In the genomic region with DNA sequence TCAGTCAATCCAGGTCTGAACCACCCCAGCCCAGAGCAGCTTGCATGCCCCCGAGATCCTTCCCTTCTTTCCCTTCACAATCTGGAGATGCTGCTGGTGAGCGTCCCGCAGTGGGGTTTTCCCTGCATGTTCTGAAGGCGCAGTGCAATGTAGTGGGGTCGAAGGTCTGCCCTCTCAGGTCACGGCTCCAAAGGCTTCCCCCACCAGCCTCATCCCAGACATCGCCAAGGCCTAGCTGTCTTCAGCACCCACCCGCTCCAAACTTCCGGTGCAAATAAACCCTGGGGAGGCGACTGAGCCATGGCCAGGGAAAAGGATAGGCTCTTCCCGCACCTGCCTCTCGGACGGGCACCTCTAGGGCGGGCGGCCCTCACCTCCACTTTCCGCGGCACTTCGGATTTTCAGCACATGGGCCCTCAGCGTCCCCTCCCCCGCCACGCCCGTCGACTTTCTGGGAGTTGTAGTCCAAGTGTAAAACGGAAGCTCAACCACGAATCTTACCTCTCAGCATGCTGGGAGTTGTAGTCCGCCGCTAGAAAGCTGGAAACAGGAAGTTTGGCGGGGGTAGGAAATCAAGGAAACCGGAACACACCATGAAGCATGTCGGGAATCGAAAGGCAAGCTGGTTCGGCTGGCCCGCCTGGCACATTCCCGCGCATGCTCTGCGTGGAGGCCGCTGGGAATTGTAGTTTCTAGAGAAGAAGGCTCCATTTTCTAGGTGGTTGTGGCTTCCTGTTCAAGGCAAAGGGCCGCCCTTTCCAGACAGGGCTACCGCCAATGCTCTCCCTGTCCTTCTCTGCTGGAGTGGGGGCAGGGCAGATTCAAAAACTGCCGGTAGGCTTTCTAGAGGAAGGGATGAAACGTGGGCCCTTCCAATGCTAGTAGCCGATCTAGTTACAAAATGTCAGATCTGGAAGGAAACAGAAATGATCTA, we compare ENCODE assay signal across 1 cellular context.
TF ChIP-seq lines count a peak whose summit lies in the region.

A gene (minus strand): TSS at position 410 of the 934 bp plus-strand sequence. CDS start 2,384 bp downstream, outside the sequence.

TF ChIP-seq in HepG2, 621 proteins besides CTCF, POLR2A, EP300 and RAD21 (continued from another document):
- TF ChIP-seq, protein P1, sequence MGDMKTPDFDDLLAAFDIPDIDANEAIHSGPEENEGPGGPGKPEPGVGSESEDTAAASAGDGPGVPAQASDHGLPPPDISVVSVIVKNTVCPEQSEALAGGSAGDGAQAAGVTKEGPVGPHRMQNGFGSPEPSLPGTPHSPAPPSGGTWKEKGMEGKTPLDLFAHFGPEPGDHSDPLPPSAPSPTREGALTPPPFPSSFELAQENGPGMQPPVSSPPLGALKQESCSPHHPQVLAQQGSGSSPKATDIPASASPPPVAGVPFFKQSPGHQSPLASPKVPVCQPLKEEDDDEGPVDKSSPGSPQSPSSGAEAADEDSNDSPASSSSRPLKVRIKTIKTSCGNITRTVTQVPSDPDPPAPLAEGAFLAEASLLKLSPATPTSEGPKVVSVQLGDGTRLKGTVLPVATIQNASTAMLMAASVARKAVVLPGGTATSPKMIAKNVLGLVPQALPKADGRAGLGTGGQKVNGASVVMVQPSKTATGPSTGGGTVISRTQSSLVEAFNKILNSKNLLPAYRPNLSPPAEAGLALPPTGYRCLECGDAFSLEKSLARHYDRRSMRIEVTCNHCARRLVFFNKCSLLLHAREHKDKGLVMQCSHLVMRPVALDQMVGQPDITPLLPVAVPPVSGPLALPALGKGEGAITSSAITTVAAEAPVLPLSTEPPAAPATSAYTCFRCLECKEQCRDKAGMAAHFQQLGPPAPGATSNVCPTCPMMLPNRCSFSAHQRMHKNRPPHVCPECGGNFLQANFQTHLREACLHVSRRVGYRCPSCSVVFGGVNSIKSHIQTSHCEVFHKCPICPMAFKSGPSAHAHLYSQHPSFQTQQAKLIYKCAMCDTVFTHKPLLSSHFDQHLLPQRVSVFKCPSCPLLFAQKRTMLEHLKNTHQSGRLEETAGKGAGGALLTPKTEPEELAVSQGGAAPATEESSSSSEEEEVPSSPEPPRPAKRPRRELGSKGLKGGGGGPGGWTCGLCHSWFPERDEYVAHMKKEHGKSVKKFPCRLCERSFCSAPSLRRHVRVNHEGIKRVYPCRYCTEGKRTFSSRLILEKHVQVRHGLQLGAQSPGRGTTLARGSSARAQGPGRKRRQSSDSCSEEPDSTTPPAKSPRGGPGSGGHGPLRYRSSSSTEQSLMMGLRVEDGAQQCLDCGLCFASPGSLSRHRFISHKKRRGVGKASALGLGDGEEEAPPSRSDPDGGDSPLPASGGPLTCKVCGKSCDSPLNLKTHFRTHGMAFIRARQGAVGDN (CRISPR knock-in tag; IDR thresholded peaks at IDR 0.05), result peak; percentile 96
- no peak for TF ChIP-seq ZNF367 (CRISPR knock-in tag; IDR thresholded peaks at IDR 0.05; ENCODE audit: borderline replicate concordance)
- peak; percentile 94; the same call in 1 of the 2 replicates for TF ChIP-seq KDM5B (CRISPR knock-in tag; IDR thresholded peaks at IDR 0.05; ENCODE audit: borderline replicate concordance)
- peak; percentile 90 for TF ChIP-seq AGO1 (IDR thresholded peaks at IDR 0.05; ENCODE audit: low read depth, low read length, poor library complexity, severe bottlenecking)
- TF ChIP-seq PHB2 (IDR thresholded peaks at IDR 0.05; ENCODE audit: partially characterized antibody), result no peak
- peak; percentile 100 for TF ChIP-seq CREM (IDR thresholded peaks at IDR 0.05)
- no peak for TF ChIP-seq CREM (CRISPR knock-in tag; IDR thresholded peaks at IDR 0.05)
- TF ChIP-seq FOXK1 (CRISPR knock-in tag; IDR thresholded peaks at IDR 0.05; ENCODE audit: borderline replicate concordance, low read depth), result peak; percentile 91
- TF ChIP-seq, protein P2, sequence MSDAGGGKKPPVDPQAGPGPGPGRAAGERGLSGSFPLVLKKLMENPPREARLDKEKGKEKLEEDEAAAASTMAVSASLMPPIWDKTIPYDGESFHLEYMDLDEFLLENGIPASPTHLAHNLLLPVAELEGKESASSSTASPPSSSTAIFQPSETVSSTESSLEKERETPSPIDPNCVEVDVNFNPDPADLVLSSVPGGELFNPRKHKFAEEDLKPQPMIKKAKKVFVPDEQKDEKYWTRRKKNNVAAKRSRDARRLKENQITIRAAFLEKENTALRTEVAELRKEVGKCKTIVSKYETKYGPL (CRISPR knock-in tag; IDR thresholded peaks at IDR 0.05), result no peak; the same call in 1 of the 2 replicates
- TF ChIP-seq YEATS4 (CRISPR knock-in tag; IDR thresholded peaks at IDR 0.05; ENCODE audit: borderline replicate concordance), result peak; percentile 93
- no peak for TF ChIP-seq MYNN (CRISPR knock-in tag; IDR thresholded peaks at IDR 0.05; ENCODE audit: low read depth)
- TF ChIP-seq, protein P3, sequence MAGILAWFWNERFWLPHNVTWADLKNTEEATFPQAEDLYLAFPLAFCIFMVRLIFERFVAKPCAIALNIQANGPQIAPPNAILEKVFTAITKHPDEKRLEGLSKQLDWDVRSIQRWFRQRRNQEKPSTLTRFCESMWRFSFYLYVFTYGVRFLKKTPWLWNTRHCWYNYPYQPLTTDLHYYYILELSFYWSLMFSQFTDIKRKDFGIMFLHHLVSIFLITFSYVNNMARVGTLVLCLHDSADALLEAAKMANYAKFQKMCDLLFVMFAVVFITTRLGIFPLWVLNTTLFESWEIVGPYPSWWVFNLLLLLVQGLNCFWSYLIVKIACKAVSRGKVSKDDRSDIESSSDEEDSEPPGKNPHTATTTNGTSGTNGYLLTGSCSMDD (CRISPR knock-in tag; IDR thresholded peaks at IDR 0.05), result no peak
- 0 out of 2 replicates have a peak, but pooled peaks have one; percentile 75 for TF ChIP-seq ZNF557 (CRISPR knock-in tag; IDR thresholded peaks at IDR 0.05)
- TF ChIP-seq RFX5 (IDR thresholded peaks at IDR 0.05; ENCODE audit: low read depth, low read length), result no peak
- peak; percentile 33; the same call in 1 of the 2 replicates for TF ChIP-seq ZNF839 (CRISPR knock-in tag; IDR thresholded peaks at IDR 0.05; ENCODE audit: borderline replicate concordance)
- TF ChIP-seq KLF6 (CRISPR knock-in tag; IDR thresholded peaks at IDR 0.05), result no peak
- peak; percentile 92 for TF ChIP-seq POLR2G (IDR thresholded peaks at IDR 0.05; ENCODE audit: low read depth, low read length)
- TF ChIP-seq, protein P4, sequence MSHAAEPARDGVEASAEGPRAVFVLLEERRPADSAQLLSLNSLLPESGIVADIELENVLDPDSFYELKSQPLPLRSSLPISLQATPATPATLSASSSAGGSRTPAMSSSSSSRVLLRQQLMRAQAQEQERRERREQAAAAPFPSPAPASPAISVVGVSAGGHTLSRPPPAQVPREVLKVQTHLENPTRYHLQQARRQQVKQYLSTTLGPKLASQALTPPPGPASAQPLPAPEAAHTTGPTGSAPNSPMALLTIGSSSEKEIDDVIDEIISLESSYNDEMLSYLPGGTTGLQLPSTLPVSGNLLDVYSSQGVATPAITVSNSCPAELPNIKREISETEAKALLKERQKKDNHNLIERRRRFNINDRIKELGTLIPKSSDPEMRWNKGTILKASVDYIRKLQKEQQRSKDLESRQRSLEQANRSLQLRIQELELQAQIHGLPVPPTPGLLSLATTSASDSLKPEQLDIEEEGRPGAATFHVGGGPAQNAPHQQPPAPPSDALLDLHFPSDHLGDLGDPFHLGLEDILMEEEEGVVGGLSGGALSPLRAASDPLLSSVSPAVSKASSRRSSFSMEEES (CRISPR knock-in tag; IDR thresholded peaks at IDR 0.05), result peak; percentile 18; the same call in 1 of the 2 replicates
- TF ChIP-seq, protein P5, sequence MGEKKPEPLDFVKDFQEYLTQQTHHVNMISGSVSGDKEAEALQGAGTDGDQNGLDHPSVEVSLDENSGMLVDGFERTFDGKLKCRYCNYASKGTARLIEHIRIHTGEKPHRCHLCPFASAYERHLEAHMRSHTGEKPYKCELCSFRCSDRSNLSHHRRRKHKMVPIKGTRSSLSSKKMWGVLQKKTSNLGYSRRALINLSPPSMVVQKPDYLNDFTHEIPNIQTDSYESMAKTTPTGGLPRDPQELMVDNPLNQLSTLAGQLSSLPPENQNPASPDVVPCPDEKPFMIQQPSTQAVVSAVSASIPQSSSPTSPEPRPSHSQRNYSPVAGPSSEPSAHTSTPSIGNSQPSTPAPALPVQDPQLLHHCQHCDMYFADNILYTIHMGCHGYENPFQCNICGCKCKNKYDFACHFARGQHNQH (CRISPR knock-in tag; IDR thresholded peaks at IDR 0.05), result peak; percentile 76
- no peak for TF ChIP-seq HOXA9 (CRISPR knock-in tag; IDR thresholded peaks at IDR 0.05; ENCODE audit: borderline replicate concordance)
- TF ChIP-seq TEAD3 (CRISPR knock-in tag; optimal IDR thresholded peaks at IDR 0.05; ENCODE audit: borderline replicate concordance), result peak; percentile 69
- no peak for TF ChIP-seq ZFP36L2 (CRISPR knock-in tag; IDR thresholded peaks at IDR 0.05)
- TF ChIP-seq CENPX (CRISPR knock-in tag; IDR thresholded peaks at IDR 0.05), result no peak
- no peak for TF ChIP-seq ZNF75D (CRISPR knock-in tag; IDR thresholded peaks at IDR 0.05; ENCODE audit: borderline replicate concordance)
- TF ChIP-seq, protein P6, sequence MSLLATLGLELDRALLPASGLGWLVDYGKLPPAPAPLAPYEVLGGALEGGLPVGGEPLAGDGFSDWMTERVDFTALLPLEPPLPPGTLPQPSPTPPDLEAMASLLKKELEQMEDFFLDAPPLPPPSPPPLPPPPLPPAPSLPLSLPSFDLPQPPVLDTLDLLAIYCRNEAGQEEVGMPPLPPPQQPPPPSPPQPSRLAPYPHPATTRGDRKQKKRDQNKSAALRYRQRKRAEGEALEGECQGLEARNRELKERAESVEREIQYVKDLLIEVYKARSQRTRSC (CRISPR knock-in tag; IDR thresholded peaks at IDR 0.05; ENCODE audit: low read depth), result no peak
- TF ChIP-seq PHF8 (CRISPR knock-in tag; IDR thresholded peaks at IDR 0.05), result peak; percentile 95
- TF ChIP-seq ZSCAN9 (CRISPR knock-in tag; IDR thresholded peaks at IDR 0.05; ENCODE audit: borderline replicate concordance), result no peak
- TF ChIP-seq ZNF430 (CRISPR knock-in tag; IDR thresholded peaks at IDR 0.05), result peak; percentile 75; the same call in 1 of the 2 replicates
- TF ChIP-seq ZNF451 (CRISPR knock-in tag; IDR thresholded peaks at IDR 0.05), result peak; percentile 81
- TF ChIP-seq DNMT1 (CRISPR knock-in tag; IDR thresholded peaks at IDR 0.05), result no peak
- TF ChIP-seq, protein P7, sequence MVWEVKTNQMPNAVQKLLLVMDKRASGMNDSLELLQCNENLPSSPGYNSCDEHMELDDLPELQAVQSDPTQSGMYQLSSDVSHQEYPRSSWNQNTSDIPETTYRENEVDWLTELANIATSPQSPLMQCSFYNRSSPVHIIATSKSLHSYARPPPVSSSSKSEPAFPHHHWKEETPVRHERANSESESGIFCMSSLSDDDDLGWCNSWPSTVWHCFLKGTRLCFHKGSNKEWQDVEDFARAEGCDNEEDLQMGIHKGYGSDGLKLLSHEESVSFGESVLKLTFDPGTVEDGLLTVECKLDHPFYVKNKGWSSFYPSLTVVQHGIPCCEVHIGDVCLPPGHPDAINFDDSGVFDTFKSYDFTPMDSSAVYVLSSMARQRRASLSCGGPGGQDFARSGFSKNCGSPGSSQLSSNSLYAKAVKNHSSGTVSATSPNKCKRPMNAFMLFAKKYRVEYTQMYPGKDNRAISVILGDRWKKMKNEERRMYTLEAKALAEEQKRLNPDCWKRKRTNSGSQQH (CRISPR knock-in tag; IDR thresholded peaks at IDR 0.05; ENCODE audit: low read depth), result no peak
- 0 out of 2 replicates have a peak, but pooled peaks have one; percentile 62 for TF ChIP-seq FIP1L1 (IDR thresholded peaks at IDR 0.05; ENCODE audit: borderline replicate concordance, insufficient read depth, low read depth, low read length)
- TF ChIP-seq HIVEP1 (CRISPR knock-in tag; IDR thresholded peaks at IDR 0.05), result peak; percentile 97
- 0 out of 2 replicates have a peak, but pooled peaks have one; percentile 7 for TF ChIP-seq ZSCAN12 (CRISPR knock-in tag; IDR thresholded peaks at IDR 0.05)
- TF ChIP-seq IRF2 (CRISPR knock-in tag; IDR thresholded peaks at IDR 0.05), result peak; percentile 99
- TF ChIP-seq FOXO1 (CRISPR knock-in tag; IDR thresholded peaks at IDR 0.05), result 0 out of 2 replicates have a peak, but pooled peaks have one; percentile 29
- no peak; the same call in 1 of the 2 replicates for TF ChIP-seq ZNF614 (CRISPR knock-in tag; IDR thresholded peaks at IDR 0.05; ENCODE audit: borderline replicate concordance)
- peak; percentile 81 for TF ChIP-seq MEF2D (CRISPR knock-in tag; IDR thresholded peaks at IDR 0.05)
- TF ChIP-seq, protein P8, sequence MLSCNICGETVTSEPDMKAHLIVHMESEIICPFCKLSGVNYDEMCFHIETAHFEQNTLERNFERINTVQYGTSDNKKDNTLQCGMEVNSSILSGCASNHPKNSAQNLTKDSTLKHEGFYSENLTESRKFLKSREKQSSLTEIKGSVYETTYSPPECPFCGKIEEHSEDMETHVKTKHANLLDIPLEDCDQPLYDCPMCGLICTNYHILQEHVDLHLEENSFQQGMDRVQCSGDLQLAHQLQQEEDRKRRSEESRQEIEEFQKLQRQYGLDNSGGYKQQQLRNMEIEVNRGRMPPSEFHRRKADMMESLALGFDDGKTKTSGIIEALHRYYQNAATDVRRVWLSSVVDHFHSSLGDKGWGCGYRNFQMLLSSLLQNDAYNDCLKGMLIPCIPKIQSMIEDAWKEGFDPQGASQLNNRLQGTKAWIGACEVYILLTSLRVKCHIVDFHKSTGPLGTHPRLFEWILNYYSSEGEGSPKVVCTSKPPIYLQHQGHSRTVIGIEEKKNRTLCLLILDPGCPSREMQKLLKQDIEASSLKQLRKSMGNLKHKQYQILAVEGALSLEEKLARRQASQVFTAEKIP (CRISPR knock-in tag; IDR thresholded peaks at IDR 0.05; ENCODE audit: borderline replicate concordance), result no peak
- TF ChIP-seq CBX2 (IDR thresholded peaks at IDR 0.05; ENCODE audit: low read depth, low read length), result no peak
- 0 out of 2 replicates have a peak, but pooled peaks have one; percentile 42 for TF ChIP-seq CBX2 (CRISPR knock-in tag; IDR thresholded peaks at IDR 0.05; ENCODE audit: low read depth)
- peak; percentile 75; the same call in 1 of the 2 replicates for TF ChIP-seq ZNF607 (CRISPR knock-in tag; IDR thresholded peaks at IDR 0.05; ENCODE audit: borderline replicate concordance)
